8 cellular contexts compared by ENCODE assay signal in genomic region chr12:14365294-14366210, GRCh38. TPM values are rescaled to one million over a fixed set of nuclear protein-coding genes. Genes with fewer than 3 reads are reported as not detected.
DNase-seq lines count a peak whose midpoint lies in the region; ATAC-seq and TF ChIP-seq lines count a peak whose summit lies in the region.

ATF7IP (plus strand) TSS chr12:14365682; CDS start chr12:14423916, 58,234 bp downstream.

- no peaks in the 10 kb centered on the region for H3K36me3 ChIP-seq in GM23248 (ENCODE audit: low read depth)

- in situ Hi-C loops in GM23248 (cut with MboI): no loop called here

- H3K27ac Mint-ChIP-seq in nephron progenitor cell: peak within 1 kb of the TSS; percentile 98
- peak within 1 kb of the TSS; percentile 98 to 99 for H3K27ac Mint-ChIP-seq in stimulated activated naive CD8-positive, alpha-beta T cell treated with anti-CD3 and anti-CD28 coated beads, Interleukin-15, amount 100 ng/mL, for 72 hours

- H3K9ac ChIP-seq in GM23248: peak within 1 kb of the TSS; percentile 91

- no peaks in the 10 kb centered on the region for H4K20me1 ChIP-seq in GM23248 (ENCODE audit: insufficient read depth)

- peak within 1 kb of the TSS; percentile 89 for H3K4me2 ChIP-seq in GM23248 (ENCODE audit: unreplicated experiment)

- H3K4me1 ChIP-seq in GM23248 (ENCODE audit: insufficient read depth): peaks cover 16% of the 10 kb centered on the region

- no peaks in the 10 kb centered on the region for H3K27me3 Mint-ChIP-seq in nephron progenitor cell (ENCODE audit: low read depth, poor library complexity)
- no peaks in the 10 kb centered on the region for H3K27me3 Mint-ChIP-seq in stimulated activated naive CD8-positive, alpha-beta T cell treated with anti-CD3 and anti-CD28 coated beads, Interleukin-15, amount 100 ng/mL, for 72 hours

- H3K4me3 Mint-ChIP-seq in nephron progenitor cell: peak within 1 kb of the TSS; percentile 96
- H3K4me3 Mint-ChIP-seq in stimulated activated naive CD8-positive, alpha-beta T cell treated with anti-CD3 and anti-CD28 coated beads, Interleukin-15, amount 100 ng/mL, for 72 hours: peak within 1 kb of the TSS; percentile 79 to 92

- peak within 1 kb of the TSS; percentile 85 for H2AFZ ChIP-seq in GM23248

- H3K4me1 Mint-ChIP-seq in nephron progenitor cell: peaks cover 20% of the 10 kb centered on the region
- peaks cover 40% of the 10 kb centered on the region for H3K4me1 Mint-ChIP-seq in stimulated activated naive CD8-positive, alpha-beta T cell treated with anti-CD3 and anti-CD28 coated beads, Interleukin-15, amount 100 ng/mL, for 72 hours

- no peak for TF ChIP-seq CTCF in nephron progenitor cell (IDR thresholded peaks at IDR 0.05)

- WGBS in GM23248 (ENCODE audit: low coverage in 1 of 2, low lambda C conversion rate in 2 of 2, missing lambda C conversion rate in 2 of 2), 2 experiments: 1% methylated on average over 53 to 55 of the region's 55 CpGs

- no peaks in the 10 kb centered on the region for H3K27me3 ChIP-seq in GM23248 (replicated peaks; ENCODE audit: insufficient read depth)

- peaks cover 32% of the 10 kb centered on the region for H3K36me3 Mint-ChIP-seq in nephron progenitor cell (ENCODE audit: low read depth)

- peaks cover 44% of the 10 kb centered on the region for H3K79me2 ChIP-seq in GM23248 (ENCODE audit: insufficient read depth)

- peak within 1 kb of the TSS; percentile 95 for H3K27ac ChIP-seq in GM23248

- no peaks in the 10 kb centered on the region for H3K9me2 ChIP-seq in GM23248 (ENCODE audit: insufficient read depth)

- no peaks in the 10 kb centered on the region for H3K9me3 ChIP-seq in GM23248 (ENCODE audit: low read depth)

- peaks cover 47% of the 10 kb centered on the region for H3K9me3 Mint-ChIP-seq in nephron progenitor cell
- peaks cover 0 to 4% of the 10 kb centered on the region in 2 donors for H3K9me3 Mint-ChIP-seq in stimulated activated naive CD8-positive, alpha-beta T cell treated with anti-CD3 and anti-CD28 coated beads, Interleukin-15, amount 100 ng/mL, for 72 hours

- peaks cover 26% of the 10 kb centered on the region for H3F3A ChIP-seq in GM23248 (ENCODE audit: insufficient read depth)

- ATAC-seq in stimulated activated naive CD8-positive, alpha-beta T cell treated with anti-CD3 and anti-CD28 coated beads, Interleukin-15, amount 100 ng/mL, for 72 hours: peak; percentile 83

- H3K4me3 ChIP-seq in GM23248: peak within 1 kb of the TSS; percentile 95

- DNase-seq in EH (ENCODE audit: low read depth): peak; percentile 98
- peak; percentile 100 for DNase-seq in GM23248
- DNase-seq in LHCN-M2 (ENCODE audit: low read depth): peak; percentile 98
- peak; percentile 93 for DNase-seq in SIG-M5 (lab: John Stamatoyannopoulos, UW)
- DNase-seq in activated gamma-delta T cell (lab: John Stamatoyannopoulos, UW): peak; percentile 87
- peak; percentile 96 for DNase-seq in fibroblast of the conjunctiva (ENCODE audit: low read depth)
- DNase-seq in nephron progenitor cell: peak; percentile 90
- DNase-seq in stimulated activated naive CD8-positive, alpha-beta T cell treated with anti-CD3 and anti-CD28 coated beads, Interleukin-15, amount 100 ng/mL, for 72 hours: peak; percentile 95 to 98

RNA-seq across cellular contexts. Expression of gene ATF7IP, which starts in this region (rescaled TPM):
- 14.3 and 17.7 TPM in 2 replicates for total RNA-seq in GM23248 (2014; rRNA removed; shearing (Covaris generic))
- polyA plus RNA-seq in GM23248 (2016; fragmentation: Nextera tagmentation; extraction: Ambion mirVana): 24.3 and 24.9 TPM in 2 replicates
- total RNA-seq in LHCN-M2 (2014; rRNA removed): 24.4 and 41.9 TPM in 2 replicates
- polyA plus RNA-seq in LHCN-M2 (2012): 10.0 TPM

Comparison
In these comparisons a context has a peak if more than half of its experiments do, and no peak if none do; other contexts are left out.
1. Peak in every context shown above with its lines: DNase-seq, ATAC-seq, H3K4me3 ChIP-seq and H3K27ac ChIP-seq.